In the genomic region with DNA sequence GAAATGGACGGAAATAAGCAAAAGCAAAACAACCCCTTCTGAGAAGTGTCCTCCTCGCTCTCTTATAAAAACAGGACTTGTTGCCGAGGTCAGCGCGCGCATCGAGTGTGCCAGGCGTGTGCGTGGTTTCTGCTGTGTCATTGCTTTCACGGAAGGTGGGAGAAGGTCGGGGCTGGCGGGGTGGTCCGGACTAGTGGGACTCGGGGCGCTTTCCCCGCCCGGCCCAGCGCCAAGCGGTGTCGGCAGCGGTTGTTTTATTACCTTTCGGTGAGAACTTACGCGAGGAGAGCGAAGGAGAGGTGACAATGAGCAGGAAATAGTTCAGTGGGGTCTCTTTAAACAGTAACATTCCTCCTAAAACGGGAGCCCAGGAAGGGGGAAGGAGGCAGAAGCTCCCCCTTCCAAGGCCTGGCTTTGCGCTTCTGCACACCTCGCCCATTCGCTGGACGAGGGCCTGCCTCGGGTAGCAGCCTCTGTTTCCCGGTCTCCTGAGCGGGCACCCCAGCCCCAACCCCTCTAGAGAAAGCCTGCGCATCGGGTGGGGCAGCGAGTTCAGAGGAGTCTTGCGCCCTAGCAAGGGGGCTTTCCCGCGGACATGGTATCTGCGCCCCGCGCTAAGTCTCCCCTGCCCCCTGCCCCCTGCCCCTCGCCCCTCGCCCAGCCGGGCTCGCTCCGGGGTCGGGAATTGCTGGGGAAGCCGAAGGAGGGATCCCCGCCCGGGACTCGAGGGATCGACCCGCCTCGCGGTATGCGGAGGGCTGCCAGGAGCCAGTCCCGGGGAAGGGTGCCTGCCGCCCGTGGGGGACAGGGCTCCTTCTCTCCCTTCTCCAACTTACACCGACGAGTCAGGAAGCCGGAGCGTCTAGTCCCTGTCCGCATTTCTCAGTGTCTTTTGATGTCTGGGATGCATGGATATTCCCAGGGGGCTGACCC, we compare ENCODE assay signal across 14 cellular contexts. TPM values are rescaled to one million over a fixed set of nuclear protein-coding genes. Genes with fewer than 3 reads are reported as not detected.
DNase-seq lines count a peak whose midpoint lies in the region; ATAC-seq and TF ChIP-seq lines count a peak whose summit lies in the region.
"Had no signal": no experiment of that assay in that cellular context is flagged by ENCODE, and none has a peak within 500 bp of the region (broad histone marks: within the 10 kb centered on the region; RNA-seq: fewer than 3 reads in every experiment).

No MANE protein-coding gene starts in this region.

- H3K27me3 Mint-ChIP-seq in activated T-cell treated with anti-CD3 and anti-CD28 coated beads, Interleukin-2, amount 50 U/mL, for 72 hours (ENCODE audit: low read depth): peaks cover 55% of the 10 kb centered on the region
- H3K27me3 Mint-ChIP-seq in activated naive CD8-positive, alpha-beta T cell: peaks cover 38% of the 10 kb centered on the region

- H3K14ac ChIP-seq in mesenchymal stem cell (ENCODE audit: low read length in 2 of 2): no peak overlapping the region

- no peak overlapping the region for H3K23ac ChIP-seq in mesenchymal stem cell (ENCODE audit: low read length in 2 of 2)

- no peak overlapping the region for H2BK15ac ChIP-seq in mesenchymal stem cell (ENCODE audit: low read depth, poor library complexity, severe bottlenecking)

- 1% methylated on average over 37 of the region's 65 CpGs for WGBS in mesenchymal stem cell
- WGBS in suprapubic skin: 2% methylated on average over 26 of the region's 65 CpGs

- peaks cover 26% of the 10 kb centered on the region for H3K4me1 ChIP-seq in mesenchymal stem cell (ENCODE audit: control insufficient read depth, insufficient read depth, low read depth, low read length)
- H3K4me1 ChIP-seq in suprapubic skin: peaks cover 28% of the 10 kb centered on the region

- no peak overlapping the region for H2BK5ac ChIP-seq in mesenchymal stem cell (ENCODE audit: low read depth, low read length, poor library complexity, severe bottlenecking)

- H3K27me3 ChIP-seq in mesenchymal stem cell (ENCODE audit: control insufficient read depth in 1 of 2, insufficient read depth in 1 of 2, low read length in 2 of 2): peaks cover 89 to 95% of the 10 kb centered on the region in 2 experiments
- peaks cover 89% of the 10 kb centered on the region for H3K27me3 ChIP-seq in suprapubic skin
- H3K27me3 ChIP-seq: BLaER1 treated with 17β-estradiol and CSF1 and Interleukin-3, amounts not matched to agents 10 nM and 100 nM had no signal

- no peak overlapping the region for H2AFZ ChIP-seq in mesenchymal stem cell (ENCODE audit: low read depth, low read length)

- peaks cover 6% of the 10 kb centered on the region for H3K4me1 Mint-ChIP-seq in activated T-cell treated with anti-CD3 and anti-CD28 coated beads, Interleukin-2, amount 50 U/mL, for 72 hours (ENCODE audit: low read depth)
- peaks cover 20% of the 10 kb centered on the region for H3K4me1 Mint-ChIP-seq in activated naive CD8-positive, alpha-beta T cell (ENCODE audit: low read depth)

- H3K9me3 Mint-ChIP-seq in activated T-cell treated with anti-CD3 and anti-CD28 coated beads, Interleukin-2, amount 50 U/mL, for 72 hours: no peaks in the 10 kb centered on the region
- no peaks in the 10 kb centered on the region for H3K9me3 Mint-ChIP-seq in activated naive CD8-positive, alpha-beta T cell (ENCODE audit: low read depth)

- TF ChIP-seq CTCF in suprapubic skin (IDR thresholded peaks at IDR 0.05): no peak

- H3K4me3 ChIP-seq in mesenchymal stem cell (ENCODE audit: insufficient read depth in 1 of 2, low read depth in 1 of 2, low read length in 2 of 2) (peak overlapping the region; percentile 5 to 33), suprapubic skin (peak overlapping the region; percentile 41)
- H3K4me3 ChIP-seq: BLaER1 treated with 17β-estradiol and CSF1 and Interleukin-3, amounts not matched to agents 10 nM and 100 nM had no signal

- H3K4me2 ChIP-seq in mesenchymal stem cell (ENCODE audit: low read length, poor library complexity, severe bottlenecking): peak overlapping the region; percentile 40
- H3K4me2 ChIP-seq: BLaER1 treated with 17β-estradiol and CSF1 and Interleukin-3, amounts not matched to agents 10 nM and 100 nM had no signal

- H3K36me3 Mint-ChIP-seq in activated T-cell treated with anti-CD3 and anti-CD28 coated beads, Interleukin-2, amount 50 U/mL, for 72 hours (ENCODE audit: insufficient read depth in 2 of 2): peaks cover 0 to 4% of the 10 kb centered on the region in 2 donors
- H3K36me3 Mint-ChIP-seq in activated naive CD8-positive, alpha-beta T cell: no peaks in the 10 kb centered on the region

- peak overlapping the region; percentile 74 to 91 for H3K4me3 Mint-ChIP-seq in activated T-cell treated with anti-CD3 and anti-CD28 coated beads, Interleukin-2, amount 50 U/mL, for 72 hours
- peak overlapping the region; percentile 86 for H3K4me3 Mint-ChIP-seq in activated naive CD8-positive, alpha-beta T cell

- no peak overlapping the region for H4K8ac ChIP-seq in mesenchymal stem cell (ENCODE audit: low read length)

- DNase-seq in activated T-cell treated with anti-CD3 and anti-CD28 coated beads, Interleukin-2, amount 50 U/mL, for 72 hours: no peak
- no peak for DNase-seq in activated T-cell treated with anti-CD3 and anti-CD28 coated beads, Interleukin-2, amount 50 U/mL, for 48 hours
- DNase-seq in mesenchymal stem cell: no peak
- DNase-seq in suprapubic skin (ENCODE audit: low spot score in 2 of 2): no peak
- DNase-seq in HCEC 1CT: no peak
- DNase-seq in NCI-H2107 treated with DMSO at 0.1 percent for 48 hours (lab: John Stamatoyannopoulos, UW; ENCODE audit: unreplicated experiment): no peak
- DNase-seq in NCI-H1417 (lab: John Stamatoyannopoulos, UW): no peak
- DNase-seq: NCI-H1694, small intestine had no signal

- H3K79me1 ChIP-seq in mesenchymal stem cell (replicated peaks; ENCODE audit: low read length, poor library complexity, severe bottlenecking): no peaks in the 10 kb centered on the region

- no peak overlapping the region for H2AK5ac ChIP-seq in mesenchymal stem cell (ENCODE audit: low read length, severe bottlenecking)

- no peak overlapping the region for H2BK12ac ChIP-seq in mesenchymal stem cell (ENCODE audit: low read length in 2 of 2)

- H3K9ac ChIP-seq in mesenchymal stem cell (ENCODE audit: low read length): no peak overlapping the region
- H3K9ac ChIP-seq: BLaER1 treated with 17β-estradiol and CSF1 and Interleukin-3, amounts not matched to agents 10 nM and 100 nM had no signal

- no peak for TF ChIP-seq POLR2A in suprapubic skin (IDR thresholded peaks at IDR 0.05)

- TF ChIP-seq EP300 in suprapubic skin (IDR thresholded peaks at IDR 0.05): no peak

- H3K9me3 ChIP-seq in mesenchymal stem cell (ENCODE audit: control insufficient read depth, low read length) (no peaks in the 10 kb centered on the region), suprapubic skin (no peaks in the 10 kb centered on the region)

- H3K4ac ChIP-seq in mesenchymal stem cell (ENCODE audit: low read depth in 1 of 2, low read length in 2 of 2): no peak overlapping the region

- no peak overlapping the region for H3K27ac ChIP-seq in mesenchymal stem cell (ENCODE audit: low read length, poor library complexity, severe bottlenecking)
- H3K27ac ChIP-seq in suprapubic skin: no peak overlapping the region
- H3K27ac ChIP-seq: BLaER1 treated with 17β-estradiol and CSF1 and Interleukin-3, amounts not matched to agents 10 nM and 100 nM had no signal

- no peak overlapping the region for H2BK120ac ChIP-seq in mesenchymal stem cell (ENCODE audit: low read depth, low read length)

- H3K18ac ChIP-seq in mesenchymal stem cell (ENCODE audit: low read depth in 1 of 2, low read length in 2 of 2): no peak overlapping the region

- no peak overlapping the region for H4K91ac ChIP-seq in mesenchymal stem cell (ENCODE audit: low read length)

- peak overlapping the region; percentile 34 for H3K27ac Mint-ChIP-seq in activated T-cell treated with anti-CD3 and anti-CD28 coated beads, Interleukin-2, amount 50 U/mL, for 72 hours
- H3K27ac Mint-ChIP-seq in activated naive CD8-positive, alpha-beta T cell: no peak overlapping the region

- H3K36me3 ChIP-seq in mesenchymal stem cell (ENCODE audit: control insufficient read depth in 1 of 2, insufficient read depth in 2 of 2, low read depth in 1 of 2, low read length in 2 of 2) (no peaks in the 10 kb centered on the region), suprapubic skin (no peaks in the 10 kb centered on the region)
- H3K36me3 ChIP-seq: BLaER1 treated with 17β-estradiol and CSF1 and Interleukin-3, amounts not matched to agents 10 nM and 100 nM had no signal

- ATAC-seq in activated T-cell treated with anti-CD3 and anti-CD28 coated beads, Interleukin-2, amount 50 U/mL, for 72 hours (replicated peaks in 1 of 2): no peak
- ATAC-seq: SK-N-SH treated with all-trans-retinoic acid at 6 μM for 48 hours had no signal

RNA-seq across cellular contexts. Expression of gene TBXT, which starts 1.2 kb away (rescaled TPM):
- not detected for total RNA-seq in activated T-cell treated with anti-CD3 and anti-CD28 coated beads, Interleukin-2, amount 50 U/mL, for 72 hours
- polyA plus RNA-seq in mesenchymal stem cell (2013, experiment 1 of 2): not detected
- not detected for polyA plus RNA-seq in mesenchymal stem cell (2013, experiment 2 of 2)
- total RNA-seq in suprapubic skin: not detected
- total RNA-seq: glomerular endothelial cell had no signal
- polyA plus RNA-seq: adipose tissue, small intestine had no signal
